In the genomic region with DNA sequence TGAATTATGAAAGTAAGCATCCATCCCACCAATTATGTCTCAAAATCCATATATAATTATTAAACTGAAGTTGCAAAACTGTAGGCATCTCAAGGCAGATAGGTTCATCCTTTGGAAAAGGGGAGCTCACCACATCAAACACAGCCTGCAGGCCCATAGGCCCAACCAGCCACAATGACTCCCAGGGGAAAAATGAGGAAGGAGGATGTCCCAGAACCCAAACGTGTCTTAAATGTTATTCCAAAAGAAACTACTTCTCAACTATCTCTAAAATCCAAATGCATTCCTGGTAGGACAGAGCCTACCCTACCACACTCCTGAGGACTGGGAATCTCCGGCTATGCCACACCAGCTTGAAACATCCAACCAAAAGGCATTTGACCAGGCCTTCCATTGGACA, we compare ENCODE assay signal across 19 cellular contexts.
"Had no signal": no experiment of that assay in that cellular context is flagged by ENCODE, and none has a peak within 500 bp of the region (broad histone marks: within the 10 kb centered on the region; RNA-seq: fewer than 3 reads in every experiment).

No MANE protein-coding gene starts in this region.

- ATAC-seq: gastrocnemius medialis, heart right ventricle, left cardiac atrium, left lung, left ventricle myocardium superior, lower lobe of right lung, mucosa of descending colon had no signal

- H3K27me3 ChIP-seq: colonic mucosa, esophagus squamous epithelium, gastrocnemius medialis had no signal

- H3K4me1 ChIP-seq: colonic mucosa, gastrocnemius medialis, left lung, lower lobe of right lung had no signal

- H3K4me3 ChIP-seq: colonic mucosa, esophagus squamous epithelium, gastrocnemius medialis, heart right ventricle, left lung, lower lobe of right lung, mucosa of descending colon had no signal

- H3K9me3 ChIP-seq: colonic mucosa, esophagus squamous epithelium, gastrocnemius medialis, lower lobe of right lung, mucosa of descending colon had no signal

- DNase-seq: colonic mucosa; cortex of kidney; effector CD4-positive, alpha-beta T cell; effector memory CD4-positive, alpha-beta T cell; esophagus squamous epithelium; foreskin fibroblast; foreskin melanocyte; gastrocnemius medialis; glutamatergic neuron; head of caudate nucleus; heart right ventricle; hippocampal formation; left cardiac atrium; left lung; left ventricle myocardium superior; lower lobe of right lung; mesenchymal stem cell; mucosa of descending colon; naive B cell had no signal

- H3K36me3 ChIP-seq: colonic mucosa, gastrocnemius medialis, heart right ventricle, left lung, lower lobe of right lung had no signal

- H3K27ac ChIP-seq: colonic mucosa, esophagus squamous epithelium, gastrocnemius medialis, heart right ventricle, left lung, lower lobe of right lung had no signal
